ENCODE assay signal across 12 cellular contexts in the genomic region with DNA sequence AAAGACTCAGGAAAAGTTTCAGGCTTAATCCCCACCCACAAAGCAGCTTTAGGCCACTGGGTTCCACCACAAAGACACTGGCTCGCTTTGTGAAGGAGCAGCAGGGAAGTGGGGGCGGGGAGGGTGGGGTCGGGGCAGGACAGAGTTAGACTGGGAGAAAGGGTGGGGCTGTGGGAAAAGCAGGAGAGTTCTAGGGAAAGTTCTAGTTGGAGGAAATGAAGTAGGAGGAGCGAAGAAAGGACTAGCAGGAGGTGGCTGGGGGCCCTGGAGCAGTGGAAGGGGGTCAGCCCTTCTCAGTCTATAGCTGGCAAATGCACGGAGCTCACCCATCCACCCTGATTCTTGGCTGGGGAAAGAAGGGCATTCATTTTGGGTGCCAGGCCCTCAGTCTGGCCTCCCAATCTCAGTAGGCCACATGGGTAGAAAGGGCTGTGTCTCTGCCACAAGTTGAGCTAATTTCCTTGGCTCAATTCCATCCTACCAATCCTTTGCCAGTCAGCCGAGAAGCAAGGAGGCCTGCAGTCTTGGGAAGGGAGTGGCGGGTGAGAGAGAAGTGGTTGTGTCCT. TPM values are rescaled to one million over a fixed set of nuclear protein-coding genes. Genes with fewer than 3 reads are reported as not detected.
DNase-seq lines count a peak whose midpoint lies in the region; ATAC-seq and TF ChIP-seq lines count a peak whose summit lies in the region.
"Had no signal": no experiment of that assay in that cellular context is flagged by ENCODE, and none has a peak within 500 bp of the region (broad histone marks: within the 10 kb centered on the region; RNA-seq: fewer than 3 reads in every experiment).

No MANE protein-coding gene starts in this region.

- no TSS peak for BruUV-seq in Caco-2 (replicated peaks; lab: Mats Ljungman, UMichigan)

- CTCF ChIA-PET in Caco-2 (lab: Charles Lee) = no interaction called here

- no peak overlapping the region for H3K4me3 Mint-ChIP-seq in Caco-2 (ENCODE audit: unreplicated experiment)
- H3K4me3 Mint-ChIP-seq: T-helper 1 cell treated with Interleukin-12 subunit alpha and Interleukin-12 subunit beta and Interleukin-4 antibody, amounts not matched to agents 30 μg/mL and 1 μg/mL, for 36 hours had no signal

- ATAC-seq in gastrocnemius medialis = no peak

- TF ChIP-seq POLR2A in breast epithelium (IDR thresholded peaks at IDR 0.05) = no peak
- TF ChIP-seq POLR2A in gastrocnemius medialis (IDR thresholded peaks at IDR 0.05) = no peak

- peaks cover 26% of the 10 kb centered on the region for H3K36me3 Mint-ChIP-seq in Caco-2 (ENCODE audit: insufficient read depth, unreplicated experiment)

- POLR2A ChIA-PET in Caco-2 (lab: Charles Lee) = no interaction called here

- DNase-seq in EH (ENCODE audit: low read depth) (peak; percentile 39), breast epithelium (ENCODE audit: low spot score in 2 of 2) (peak in 1 of 2 donors; percentile 59), right atrium auricular region (ENCODE audit: low spot score) (no peak), gastrocnemius medialis (no peak), Caco-2 (no peak), activated T-cell treated with anti-CD3 and anti-CD28 coated beads for 4 hours (no peak), DMS153 treated with DMSO at 0.1 percent for 48 hours (lab: John Stamatoyannopoulos, UW; ENCODE audit: unreplicated experiment) (no peak)
- DNase-seq in activated T-cell treated with anti-CD3 and anti-CD28 coated beads, Interleukin-2, amount 50 U/mL, for 1 hour = no peak
- DNase-seq: CD4-positive, CD25-positive, alpha-beta regulatory T cell; NCI-H2081 treated with DMSO at 0.1 percent for 48 hours had no signal

- peaks cover 24% of the 10 kb centered on the region for H3K4me1 Mint-ChIP-seq in Caco-2 (ENCODE audit: low read depth, unreplicated experiment)

- H3K27me3 ChIP-seq in breast epithelium (no peaks in the 10 kb centered on the region), right atrium auricular region (no peaks in the 10 kb centered on the region), gastrocnemius medialis (no peaks in the 10 kb centered on the region), Caco-2 (replicated peaks; ENCODE audit: control insufficient read depth, insufficient read depth, low read length) (no peaks in the 10 kb centered on the region)
- H3K27me3 ChIP-seq: neutrophil had no signal

- H3K9me3 ChIP-seq in breast epithelium (no peaks in the 10 kb centered on the region), right atrium auricular region (no peaks in the 10 kb centered on the region), gastrocnemius medialis (no peaks in the 10 kb centered on the region), Caco-2 (no peaks in the 10 kb centered on the region)
- H3K9me3 ChIP-seq: neutrophil had no signal

- H3K27me3 Mint-ChIP-seq in Caco-2 (ENCODE audit: insufficient read depth, unreplicated experiment) = no peaks in the 10 kb centered on the region
- H3K27me3 Mint-ChIP-seq: CD4-positive, CD25-positive, alpha-beta regulatory T cell had no signal

- no peak overlapping the region for H3K4me3 ChIP-seq in breast epithelium
- no peak overlapping the region for H3K4me3 ChIP-seq in right atrium auricular region
- no peak overlapping the region for H3K4me3 ChIP-seq in gastrocnemius medialis
- H3K4me3 ChIP-seq in Caco-2 (ENCODE audit: low read depth, low read length) = no peak overlapping the region

- in situ Hi-C loops in gastrocnemius medialis (cut with MboI; ENCODE audit: low sequenced_read_pairs in 4 of 4) = loop anchor here (10.0 to 25.0 kb wide), 5 partner anchors 57 to 250 kb away; a partner anchor contains a TSS

- no peaks in the 10 kb centered on the region for H3K9me3 Mint-ChIP-seq in Caco-2 (ENCODE audit: unreplicated experiment)
- H3K9me3 Mint-ChIP-seq: CD4-positive, CD25-positive, alpha-beta regulatory T cell; T-helper 1 cell treated with Interleukin-12 subunit alpha and Interleukin-12 subunit beta and Interleukin-4 antibody, amounts not matched to agents 30 μg/mL and 1 μg/mL, for 36 hours had no signal

- H3K4me1 ChIP-seq in breast epithelium (peaks cover 0 to 26% of the 10 kb centered on the region in 2 donors), right atrium auricular region (peaks cover 9 to 89% of the 10 kb centered on the region in 2 donors), gastrocnemius medialis (peaks cover 45 to 47% of the 10 kb centered on the region in 2 donors), Caco-2 (peaks cover 9% of the 10 kb centered on the region)

- no peaks in the 10 kb centered on the region for H3K36me3 ChIP-seq in breast epithelium
- H3K36me3 ChIP-seq in right atrium auricular region = peaks cover 37% of the 10 kb centered on the region
- peaks cover 0 to 43% of the 10 kb centered on the region in 2 donors for H3K36me3 ChIP-seq in gastrocnemius medialis
- H3K36me3 ChIP-seq in Caco-2 (ENCODE audit: control insufficient read depth, insufficient read depth, low read length) = no peaks in the 10 kb centered on the region; the same call in 1 of the 2 replicates

- intact Hi-C loops in breast epithelium (cut with DNase I; ENCODE audit: low total_unique reads) = loop anchor here (10.0 kb wide), 2 partner anchors 147 to 237 kb away; a partner anchor contains a TSS
- intact Hi-C loops in gastrocnemius medialis (cut with DNase I; ENCODE audit: low total_unique reads) = no loop called here
- intact Hi-C loops in Caco-2 (cut with micrococcal nuclease; ENCODE audit: unreplicated experiment) = no loop called here

- TF ChIP-seq CTCF in breast epithelium (IDR thresholded peaks at IDR 0.05) = no peak
- no peak for TF ChIP-seq CTCF in right atrium auricular region (IDR thresholded peaks at IDR 0.05)
- TF ChIP-seq CTCF in gastrocnemius medialis (IDR thresholded peaks at IDR 0.05 in 4 of 5, conservative IDR thresholded peaks at IDR 0.05 in 1 of 5) = no peak
- no peak for TF ChIP-seq CTCF in Caco-2 (IDR thresholded peaks at IDR 0.05; ENCODE audit: insufficient read depth in 1 of 2, low read depth in 1 of 2, low read length in 1 of 2, severe bottlenecking in 1 of 2, unreplicated experiment in 1 of 2)

- H3K27ac ChIP-seq in breast epithelium = peak overlapping the region; percentile 81 to 83
- H3K27ac ChIP-seq in right atrium auricular region = peak overlapping the region; percentile 76 to 80
- H3K27ac ChIP-seq in gastrocnemius medialis = peak overlapping the region; percentile 71 to 79 (median 72)
- H3K27ac ChIP-seq: neutrophil had no signal

- no peak overlapping the region for H3K27ac Mint-ChIP-seq in Caco-2 (ENCODE audit: unreplicated experiment)
- H3K27ac Mint-ChIP-seq: T-helper 1 cell treated with Interleukin-12 subunit alpha and Interleukin-12 subunit beta and Interleukin-4 antibody, amounts not matched to agents 30 μg/mL and 1 μg/mL, for 36 hours had no signal

RNA-seq across cellular contexts. Expression of a gene that starts 4.6 kb away (rescaled TPM):
- total RNA-seq in breast epithelium (100 to 1,000 TPM in 1 of 3 donors, 10 to 100 TPM in 2; 75.2 to 177 (median 88.8) TPM), right atrium auricular region (10 to 100 TPM; 64.9 to 78.1 TPM), gastrocnemius medialis (100 to 1,000 TPM; 102 to 196 (median 114) TPM), Caco-2 (2022) (24.1 and 27.3 TPM in 2 replicates)

RNA-seq across cellular contexts. Expression of a gene that starts 19.4 kb away (rescaled TPM):
- total RNA-seq in breast epithelium = 100 to 1,000 TPM in 2 of 3 donors, 10 to 100 TPM in 1; 99.5 to 235 (median 137) TPM
- total RNA-seq in right atrium auricular region = 100 to 1,000 TPM in 1 of 2 donors, 10 to 100 TPM in 1; 83.6 to 161 TPM
- 10 to 100 TPM; 24.8 to 76.6 (median 58.6) TPM for total RNA-seq in gastrocnemius medialis
- 162 and 171 TPM in 2 replicates for total RNA-seq in Caco-2 (2022)

RNA-seq across cellular contexts. Expression of a gene that starts 50.8 kb away (rescaled TPM):
- total RNA-seq in breast epithelium (10 to 100 TPM; 24.6 to 37.7 (median 28.8) TPM), right atrium auricular region (10 to 100 TPM; 35.1 to 39.6 TPM), gastrocnemius medialis (10 to 100 TPM in 3 of 4 donors, 1 to 10 TPM in 1; 9.4 to 24.3 (median 19.6) TPM), Caco-2 (2022) (103 and 106 TPM in 2 replicates)

RNA-seq across cellular contexts. Expression of a gene that starts 55.8 kb away (rescaled TPM):
- total RNA-seq in breast epithelium (10 to 100 TPM; 73.7 to 84.5 (median 76.8) TPM), right atrium auricular region (10 to 100 TPM; 36.0 to 49.8 TPM), gastrocnemius medialis (10 to 100 TPM; 48.6 to 64.6 (median 56.7) TPM), Caco-2 (2022) (70.0 and 72.3 TPM in 2 replicates)
